14 cellular contexts compared by ENCODE assay signal in genomic region chr1:232678185-232678886, GRCh38. TPM values are rescaled to one million over a fixed set of nuclear protein-coding genes. Genes with fewer than 3 reads are reported as not detected.
A peak's percentile ranks its signal among the peaks of the same experiment; 100 is the strongest.
DNase-seq lines count a peak whose midpoint lies in the region; TF ChIP-seq lines count a peak whose summit lies in the region.
"Had no signal": no experiment of that assay in that cellular context is flagged by ENCODE, and none has a peak within 500 bp of the region (broad histone marks: within the 10 kb centered on the region; RNA-seq: fewer than 3 reads in every experiment).

No MANE protein-coding gene starts in this region.

- no peak overlapping the region for H3K4me3 Mint-ChIP-seq in CD4-positive, alpha-beta memory T cell
- H3K4me3 Mint-ChIP-seq: activated naive CD4-positive, alpha-beta T cell treated with anti-CD3 and anti-CD28 coated beads, Interleukin-2, amount 10 ng/mL, durations not matched to agents 7 days and 5 days; nephron progenitor cell; stimulated activated naive CD8-positive, alpha-beta T cell treated with anti-CD3 and anti-CD28 coated beads, Interleukin-15, Interleukin-2, amounts not matched to agents 100 ng/mL and 50 ng/mL, for 24 hours had no signal

- H3K27me3 Mint-ChIP-seq in CD4-positive, alpha-beta memory T cell: peaks cover 4 to 7% of the 10 kb centered on the region in 2 donors
- H3K27me3 Mint-ChIP-seq: stimulated activated naive CD8-positive, alpha-beta T cell treated with anti-CD3 and anti-CD28 coated beads, Interleukin-15, Interleukin-2, amounts not matched to agents 100 ng/mL and 50 ng/mL, for 24 hours had no signal

- H3K27ac Mint-ChIP-seq in CD4-positive, alpha-beta memory T cell: no peak overlapping the region
- H3K27ac Mint-ChIP-seq: activated naive CD4-positive, alpha-beta T cell treated with anti-CD3 and anti-CD28 coated beads, Interleukin-2, amount 10 ng/mL, durations not matched to agents 7 days and 5 days; nephron progenitor cell; stimulated activated naive CD8-positive, alpha-beta T cell treated with anti-CD3 and anti-CD28 coated beads, Interleukin-15, Interleukin-2, amounts not matched to agents 100 ng/mL and 50 ng/mL, for 24 hours had no signal

- no peaks in the 10 kb centered on the region for H3K4me1 Mint-ChIP-seq in CD4-positive, alpha-beta memory T cell
- H3K4me1 Mint-ChIP-seq: activated naive CD4-positive, alpha-beta T cell treated with anti-CD3 and anti-CD28 coated beads, Interleukin-2, amount 10 ng/mL, durations not matched to agents 7 days and 5 days; nephron progenitor cell had no signal

- H3K27me3 ChIP-seq in colonic mucosa: no peaks in the 10 kb centered on the region
- no peaks in the 10 kb centered on the region for H3K27me3 ChIP-seq in CD4-positive, alpha-beta memory T cell (ENCODE audit: insufficient read depth, low read length)

- CTCF ChIA-PET in CD4-positive, alpha-beta memory T cell (lab: Charles Lee; ENCODE audit: partially characterized antibody): no interaction called here

- H3K9me3 ChIP-seq in colonic mucosa: no peaks in the 10 kb centered on the region
- H3K9me3 ChIP-seq in CD4-positive, alpha-beta memory T cell (ENCODE audit: control insufficient read depth in 1 of 2, low read length in 2 of 2): no peaks in the 10 kb centered on the region
- H3K9me3 ChIP-seq: HAP-1 had no signal

- H3K27ac ChIP-seq in colonic mucosa: peak overlapping the region; percentile 70
- H3K27ac ChIP-seq in CD4-positive, alpha-beta memory T cell (ENCODE audit: low read depth, low read length): no peak overlapping the region

- no peaks in the 10 kb centered on the region for H3K9me3 Mint-ChIP-seq in CD4-positive, alpha-beta memory T cell
- H3K9me3 Mint-ChIP-seq: activated naive CD4-positive, alpha-beta T cell treated with anti-CD3 and anti-CD28 coated beads, Interleukin-2, amount 10 ng/mL, durations not matched to agents 7 days and 5 days; stimulated activated naive CD8-positive, alpha-beta T cell treated with anti-CD3 and anti-CD28 coated beads, Interleukin-15, Interleukin-2, amounts not matched to agents 100 ng/mL and 50 ng/mL, for 24 hours had no signal

- DNase-seq in EL (peak; percentile 18), NCI-H1417 (lab: John Stamatoyannopoulos, UW) (peak in 2 of 3 experiments; percentile 80 to 96), colonic mucosa (peak; percentile 74), myocyte (ENCODE audit: low read depth) (peak; percentile 37), hippocampal formation (lab: John Stamatoyannopoulos, UW) (no peak)
- no peak for DNase-seq in activated naive CD4-positive, alpha-beta T cell treated with anti-CD3 and anti-CD28 coated beads, Interleukin-2, amount 50 U/mL, for 16 hours
- no peak for DNase-seq in CD4-positive, alpha-beta memory T cell
- DNase-seq: activated naive CD4-positive, alpha-beta T cell treated with anti-CD3 and anti-CD28 coated beads, Interleukin-2, amount 10 ng/mL, durations not matched to agents 7 days and 5 days; Karpas-422; left cardiac atrium; NCI-H2081 treated with DMSO at 0.1 percent for 48 hours; nephron progenitor cell had no signal

- no peaks in the 10 kb centered on the region for H3K36me3 ChIP-seq in colonic mucosa
- H3K36me3 ChIP-seq in CD4-positive, alpha-beta memory T cell (ENCODE audit: insufficient read depth, low read length): no peaks in the 10 kb centered on the region
- H3K36me3 ChIP-seq: HAP-1 had no signal

- H3K4me3 ChIP-seq in colonic mucosa: no peak overlapping the region
- H3K4me3 ChIP-seq in CD4-positive, alpha-beta memory T cell (ENCODE audit: low read length in 2 of 2): no peak overlapping the region
- H3K4me3 ChIP-seq: HAP-1 had no signal

- no peaks in the 10 kb centered on the region for H3K36me3 Mint-ChIP-seq in CD4-positive, alpha-beta memory T cell
- H3K36me3 Mint-ChIP-seq: activated naive CD4-positive, alpha-beta T cell treated with anti-CD3 and anti-CD28 coated beads, Interleukin-2, amount 10 ng/mL, durations not matched to agents 7 days and 5 days had no signal

- H3K9ac ChIP-seq in colonic mucosa (ENCODE audit: low read depth in 2 of 2, low read length in 2 of 2): peak overlapping the region in 1 of 2 donors; percentile 30

- no peaks in the 10 kb centered on the region for H3K4me1 ChIP-seq in colonic mucosa
- H3K4me1 ChIP-seq in CD4-positive, alpha-beta memory T cell (ENCODE audit: insufficient read depth, low read length): no peaks in the 10 kb centered on the region
- H3K4me1 ChIP-seq: HAP-1 had no signal

- POLR2A ChIA-PET in CD4-positive, alpha-beta memory T cell (lab: Charles Lee; ENCODE audit: partially characterized antibody): no interaction called here

- no peak for TF ChIP-seq CTCF in colonic mucosa (IDR thresholded peaks at IDR 0.05)

- intact Hi-C loops in colonic mucosa (cut with DNase I): no loop called here
- intact Hi-C loops in CD4-positive, alpha-beta memory T cell (cut with micrococcal nuclease): no loop called here

RNA-seq across cellular contexts. Expression of gene SIPA1L2, which starts 48.4 kb away (rescaled TPM):
- total RNA-seq in colonic mucosa: 10 to 100 TPM; 53.6 to 64.4 TPM
- total RNA-seq in myocyte: 7.0 and 12.4 TPM in 2 replicates
- 6.0 TPM for polyA plus RNA-seq in myocyte (2012)
- total RNA-seq in CD4-positive, alpha-beta memory T cell: 1 to 10 TPM in 1 of 2 experiments, under 1 TPM in 1; 0.94 to 1.6 TPM
- polyA plus RNA-seq in CD4-positive, alpha-beta memory T cell: 1 to 10 TPM in 1 of 2 donors, under 1 TPM in 1; 0.20 to 1.1 TPM

Comparison
In these comparisons a context has a peak if more than half of its experiments do, and no peak if none do; other contexts are left out.
1. DNase-seq: peak in EL (single experiment), NCI-H1417 (2 of 3), colonic mucosa (single experiment) and myocyte (single experiment); none in hippocampal formation (0 of 2), activated naive CD4-positive, alpha-beta T cell treated with anti-CD3 and anti-CD28 coated beads, Interleukin-2, amount 50 U/mL, for 16 hours (single experiment) and CD4-positive, alpha-beta memory T cell (0 of 5).